Comparison of ENCODE assay signal across 2 cellular contexts in the genomic region with DNA sequence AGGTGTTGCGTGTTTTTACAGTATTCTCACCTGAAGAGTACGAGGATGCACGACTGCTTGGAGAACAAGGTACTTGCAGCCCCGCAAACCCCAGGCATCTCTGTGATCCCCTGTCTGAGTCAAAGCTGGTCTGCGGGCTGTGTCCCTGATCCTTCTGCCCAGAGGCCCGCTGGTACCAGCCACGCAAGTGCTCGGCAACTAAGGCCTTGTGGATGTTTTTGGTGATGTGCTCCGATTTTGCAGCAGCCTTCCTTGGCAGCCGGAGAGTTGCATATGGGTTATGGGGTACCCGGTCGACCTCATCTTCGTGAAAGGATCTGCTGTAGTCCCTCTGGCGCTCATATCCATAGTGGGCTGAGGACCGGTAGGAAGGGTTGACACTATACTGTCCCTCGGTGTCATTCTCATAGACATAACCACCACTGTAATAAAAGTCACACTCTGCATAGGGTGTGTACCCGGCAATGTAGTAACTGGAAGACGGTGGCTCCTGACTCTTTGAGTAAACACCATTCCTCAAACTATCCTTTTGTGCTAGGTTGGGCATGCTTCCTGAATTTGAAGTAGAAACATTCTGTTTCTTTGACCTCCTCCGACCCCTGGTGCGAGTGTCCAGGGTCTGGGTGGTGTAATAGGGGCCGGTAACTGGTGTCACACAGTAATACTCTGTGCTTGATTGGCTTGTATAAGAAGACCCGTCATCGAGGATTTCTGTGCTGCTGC.
TF ChIP-seq lines count a peak whose summit lies in the region.

No MANE protein-coding gene starts in this region.

TF ChIP-seq in SK-N-SH, 30 proteins besides CTCF, POLR2A, EP300 and RAD21 (continued from another document):
- TF ChIP-seq FOSL2 (IDR thresholded peaks at IDR 0.05; ENCODE audit: borderline replicate concordance, low read depth) (no peak), GATA2 (CRISPR knock-in tag; IDR thresholded peaks at IDR 0.05) (no peak), IRF3 (IDR thresholded peaks at IDR 0.05; ENCODE audit: low read depth, low read length) (no peak), MEF2A (IDR thresholded peaks at IDR 0.05; ENCODE audit: borderline replicate concordance, low read depth) (no peak), TCF12 (IDR thresholded peaks at IDR 0.05) (no peak), RFX5 (IDR thresholded peaks at IDR 0.05; ENCODE audit: low read length) (no peak)

TF ChIP-seq in SK-N-SH treated with all-trans-retinoic acid at 6 μM for 48 hours, 23 proteins besides CTCF, POLR2A, EP300 and RAD21 (continued from another document):
- TF ChIP-seq ZC3H10 (CRISPR knock-in tag; IDR thresholded peaks at IDR 0.05) (no peak), ZNF8 (CRISPR knock-in tag; IDR thresholded peaks at IDR 0.05) (no peak), TCF4 (CRISPR knock-in tag; IDR thresholded peaks at IDR 0.05; ENCODE audit: borderline replicate concordance) (no peak)
TF ChIP-seq in SK-N-SH treated with all-trans-retinoic acid at 6 μM for 48 hours: peak in this region for 0.
